ENCODE assay signal across 20 cellular contexts in genomic region chr21:36423772-36424433, GRCh38. TPM values are rescaled to one million over a fixed set of nuclear protein-coding genes. Genes with fewer than 3 reads are reported as not detected.
"Had no signal": no experiment of that assay in that cellular context is flagged by ENCODE, and none has a peak within 500 bp of the region (broad histone marks: within the 10 kb centered on the region; RNA-seq: fewer than 3 reads in every experiment).

No MANE protein-coding gene starts in this region.

- H3K27ac ChIP-seq: body of pancreas, heart right ventricle, sigmoid colon, testis had no signal

- H3K27me3 Mint-ChIP-seq: T-helper 17 cell had no signal

- H3K4me3 ChIP-seq: body of pancreas, heart right ventricle, sigmoid colon, testis had no signal

- H3K4me3 Mint-ChIP-seq: T-helper 17 cell had no signal

- DNase-seq: activated CD4-positive, alpha-beta T cell treated with anti-CD3 and anti-CD28 coated beads for 1 hour; activated naive CD4-positive, alpha-beta T cell; activated T-cell treated with anti-CD3 and anti-CD28 coated beads, Interleukin-2, amount 50 U/mL, for 48 hours; body of pancreas; central memory CD4-positive, alpha-beta T cell; cortex of kidney; effector CD8-positive, alpha-beta T cell; heart right ventricle; left ventricle myocardium superior; sigmoid colon; stimulated activated CD4-positive, alpha-beta T cell treated with anti-CD3 and anti-CD28 coated beads, Interleukin-12 subunit alpha, Interleukin-12 subunit beta, amount 100 ng/mL, for 4 hours; stimulated activated naive CD8-positive, alpha-beta T cell treated with anti-CD3 and anti-CD28 coated beads, Interleukin-15, Interleukin-2, amounts not matched to agents 100 U/mL and 50 U/mL, for 24 hours; T-helper 17 cell; testis had no signal

- H3K36me3 ChIP-seq: heart right ventricle, sigmoid colon had no signal

- H3K27ac Mint-ChIP-seq: T-helper 17 cell had no signal

- ATAC-seq: body of pancreas; heart right ventricle; left ventricle myocardium superior; SK-N-SH treated with all-trans-retinoic acid at 6 μM for 48 hours; stimulated activated naive CD8-positive, alpha-beta T cell treated with anti-CD3 and anti-CD28 coated beads, Interleukin-15, Interleukin-2, amounts not matched to agents 100 U/mL and 50 U/mL, for 24 hours; T-helper 17 cell had no signal

- H3K9me3 ChIP-seq: body of pancreas, heart right ventricle, sigmoid colon, testis had no signal

- H3K4me1 ChIP-seq: sigmoid colon, testis had no signal

- H3K27me3 ChIP-seq: body of pancreas, sigmoid colon, testis had no signal

- FAIRE-seq: frontal cortex had no signal

RNA-seq across cellular contexts. Expression of gene CLDN14, which starts 56.0 kb away (rescaled TPM):
- total RNA-seq: fibroblast of lung, frontal cortex, heart right ventricle, left ventricle myocardium superior, mesenteric fat pad, sigmoid colon, T-helper 17 cell, ureter had no signal
- polyA plus RNA-seq: fibroblast of lung, neural cell had no signal
